ENCODE assay signal across 10 cellular contexts in the genomic region with DNA sequence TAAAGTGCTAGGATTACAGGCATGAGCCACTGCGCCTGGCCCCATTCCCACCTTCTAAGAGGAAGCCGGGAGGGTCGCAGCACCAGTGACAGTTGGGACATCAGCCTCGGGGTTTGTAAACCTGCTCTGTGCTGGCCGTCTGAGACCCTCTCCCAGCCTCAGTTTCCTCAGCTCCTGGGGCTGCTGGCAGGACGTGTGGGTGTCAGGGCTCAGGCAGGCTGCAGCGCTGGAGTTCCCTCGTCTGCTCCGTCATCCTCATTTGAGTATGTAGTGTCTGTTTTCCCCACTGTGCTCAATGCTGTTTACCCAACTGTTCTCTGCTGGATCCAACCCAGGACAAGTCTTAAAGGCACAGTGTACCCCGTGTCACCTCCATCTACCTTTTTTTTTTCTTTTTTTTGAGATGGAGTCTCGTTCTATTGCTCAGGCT. TPM values are rescaled to one million over a fixed set of nuclear protein-coding genes. Genes with fewer than 3 reads are reported as not detected.
DNase-seq lines count a peak whose midpoint lies in the region; ATAC-seq and TF ChIP-seq lines count a peak whose summit lies in the region.
"Had no signal": no experiment of that assay in that cellular context is flagged by ENCODE, and none has a peak within 500 bp of the region (broad histone marks: within the 10 kb centered on the region; RNA-seq: fewer than 3 reads in every experiment).

No MANE protein-coding gene starts in this region.

- H3K27ac ChIP-seq in RWPE1, result peak overlapping the region; percentile 94
- H3K27ac ChIP-seq: body of pancreas had no signal

- no peak overlapping the region for H3K4me3 Mint-ChIP-seq in activated CD4-positive, alpha-beta T cell treated with anti-CD3 and anti-CD28 coated beads, Interleukin-2, amount 10 ng/mL, durations not matched to agents 24 days and 14 days
- no peak overlapping the region for H3K4me3 Mint-ChIP-seq in chondrocyte (ENCODE audit: unreplicated experiment)
- H3K4me3 Mint-ChIP-seq: stimulated activated naive CD8-positive, alpha-beta T cell treated with anti-CD3 and anti-CD28 coated beads, Interleukin-15, amount 100 ng/mL, for 72 hours had no signal

- ATAC-seq in HG03135 (IDR thresholded peaks at IDR 0.05; ENCODE audit: unreplicated experiment), result no peak
- ATAC-seq: body of pancreas; stimulated activated naive CD8-positive, alpha-beta T cell treated with anti-CD3 and anti-CD28 coated beads, Interleukin-15, amount 100 ng/mL, for 72 hours had no signal

- H3K27ac Mint-ChIP-seq in activated CD4-positive, alpha-beta T cell treated with anti-CD3 and anti-CD28 coated beads, Interleukin-2, amount 10 ng/mL, durations not matched to agents 24 days and 14 days, result peak overlapping the region; percentile 20
- no peak overlapping the region for H3K27ac Mint-ChIP-seq in chondrocyte (ENCODE audit: unreplicated experiment)

- H3K9me3 Mint-ChIP-seq in activated CD4-positive, alpha-beta T cell treated with anti-CD3 and anti-CD28 coated beads, Interleukin-2, amount 10 ng/mL, durations not matched to agents 24 days and 14 days, result no peaks in the 10 kb centered on the region
- H3K9me3 Mint-ChIP-seq in chondrocyte (ENCODE audit: low read depth), result peaks cover 3% of the 10 kb centered on the region
- H3K9me3 Mint-ChIP-seq: stimulated activated naive CD8-positive, alpha-beta T cell treated with anti-CD3 and anti-CD28 coated beads, Interleukin-15, amount 100 ng/mL, for 72 hours had no signal

- peaks cover 53% of the 10 kb centered on the region for H3K4me1 Mint-ChIP-seq in activated CD4-positive, alpha-beta T cell treated with anti-CD3 and anti-CD28 coated beads, Interleukin-2, amount 10 ng/mL, durations not matched to agents 24 days and 14 days
- H3K4me1 Mint-ChIP-seq in chondrocyte (ENCODE audit: low read depth), result peaks cover 36% of the 10 kb centered on the region

- CTCF ChIA-PET in RWPE1 (lab: Yijun Ruan, JAX), result interaction anchor here (0.6 kb wide), 1 partner anchor 130 kb away, joined by 3 read pairs; no protein-coding TSS in a partner anchor

- POLR2A ChIA-PET in RWPE1 (lab: Yijun Ruan, JAX; ENCODE audit: low non-redundant PET), result interaction anchor here (0.5 kb wide), 1 partner anchor 212 kb away, joined by 4 read pairs; no protein-coding TSS in a partner anchor

- intact Hi-C loops in activated CD4-positive, alpha-beta T cell treated with anti-CD3 and anti-CD28 coated beads, Interleukin-2, amount 10 ng/mL, durations not matched to agents 24 days and 14 days (cut with micrococcal nuclease), result no loop called here

- H3K27me3 Mint-ChIP-seq in activated CD4-positive, alpha-beta T cell treated with anti-CD3 and anti-CD28 coated beads, Interleukin-2, amount 10 ng/mL, durations not matched to agents 24 days and 14 days, result no peaks in the 10 kb centered on the region
- H3K27me3 Mint-ChIP-seq in chondrocyte (ENCODE audit: low read depth), result no peaks in the 10 kb centered on the region
- H3K27me3 Mint-ChIP-seq: stimulated activated naive CD8-positive, alpha-beta T cell treated with anti-CD3 and anti-CD28 coated beads, Interleukin-15, amount 100 ng/mL, for 72 hours had no signal

- TF ChIP-seq CTCF in RWPE1 (conservative IDR thresholded peaks at IDR 0.05; ENCODE audit: low read depth) (no peak), chondrocyte (IDR thresholded peaks at IDR 0.05) (no peak)

- H3K36me3 Mint-ChIP-seq in activated CD4-positive, alpha-beta T cell treated with anti-CD3 and anti-CD28 coated beads, Interleukin-2, amount 10 ng/mL, durations not matched to agents 24 days and 14 days (ENCODE audit: low read depth), result peaks cover 21% of the 10 kb centered on the region
- H3K36me3 Mint-ChIP-seq in chondrocyte (ENCODE audit: low read depth), result no peaks in the 10 kb centered on the region

- DNase-seq in activated CD4-positive, alpha-beta T cell treated with anti-CD3 and anti-CD28 coated beads, Interleukin-2, amount 10 ng/mL, durations not matched to agents 24 days and 14 days, result no peak
- DNase-seq in activated CD4-positive, alpha-beta T cell treated with anti-CD3 and anti-CD28 coated beads for 1 hour, result no peak
- DNase-seq in RWPE1 (ENCODE audit: low spot score) (no peak), kidney glomerular epithelial cell (lab: John Stamatoyannopoulos, UW) (peak; percentile 11), superior temporal gyrus (ENCODE audit: extremely low spot score) (peak; percentile 60), NAMALWA (ENCODE audit: low spot score) (no peak), chondrocyte (ENCODE audit: low spot score) (no peak)
- DNase-seq: stimulated activated naive CD8-positive, alpha-beta T cell treated with anti-CD3 and anti-CD28 coated beads, Interleukin-15, amount 100 ng/mL, for 72 hours had no signal

RNA-seq across cellular contexts. Expression of a gene that starts 2.0 kb away (rescaled TPM):
- 103 and 110 TPM in 2 replicates for total RNA-seq in activated CD4-positive, alpha-beta T cell treated with anti-CD3 and anti-CD28 coated beads, Interleukin-2, amount 10 ng/mL, durations not matched to agents 24 days and 14 days
- 31.5 to 35.4 TPM (median 33.6 TPM) in 3 replicates for total RNA-seq in chondrocyte

RNA-seq across cellular contexts. Expression of a gene that starts 40.0 kb away (rescaled TPM):
- total RNA-seq in activated CD4-positive, alpha-beta T cell treated with anti-CD3 and anti-CD28 coated beads, Interleukin-2, amount 10 ng/mL, durations not matched to agents 24 days and 14 days, result 44.0 TPM in 2 replicates
- total RNA-seq in chondrocyte, result 28.3 to 41.7 TPM (median 40.5 TPM) in 3 replicates

RNA-seq across cellular contexts. Expression of a gene that starts 47.9 kb away (rescaled TPM):
- total RNA-seq in activated CD4-positive, alpha-beta T cell treated with anti-CD3 and anti-CD28 coated beads, Interleukin-2, amount 10 ng/mL, durations not matched to agents 24 days and 14 days, result 2.7 and 4.0 TPM in 2 replicates
- total RNA-seq in chondrocyte, result 0.44 to 3.3 TPM (median 2.3 TPM) in 3 replicates

Comparison
In these comparisons a context has a peak if more than half of its experiments do, and no peak if none do; other contexts are left out.
1. DNase-seq: peak in kidney glomerular epithelial cell (single experiment) and superior temporal gyrus (single experiment); none in activated CD4-positive, alpha-beta T cell treated with anti-CD3 and anti-CD28 coated beads, Interleukin-2, amount 10 ng/mL, durations not matched to agents 24 days and 14 days (single experiment), activated CD4-positive, alpha-beta T cell treated with anti-CD3 and anti-CD28 coated beads for 1 hour (single experiment), RWPE1 (single experiment), NAMALWA (single experiment) and chondrocyte (single experiment).